Comparison of ENCODE assay signal across 3 cellular contexts in genomic region chr20:6044102-6044501, GRCh38.
TF ChIP-seq lines count a peak whose summit lies in the region.

No MANE protein-coding gene starts in this region.

TF ChIP-seq in SK-N-SH treated with all-trans-retinoic acid at 6 μM for 48 hours, 23 proteins besides CTCF, POLR2A, EP300 and RAD21 (continues in another document):
- TF ChIP-seq CSDC2 (CRISPR knock-in tag; IDR thresholded peaks at IDR 0.05) (no peak), ESRRG (CRISPR knock-in tag; IDR thresholded peaks at IDR 0.05) (no peak), ISL1 (CRISPR knock-in tag; IDR thresholded peaks at IDR 0.05) (no peak), ARNTL (CRISPR knock-in tag; IDR thresholded peaks at IDR 0.05; ENCODE audit: borderline replicate concordance, low read depth) (no peak), ZC3H10 (CRISPR knock-in tag; IDR thresholded peaks at IDR 0.05) (no peak), ZFP30 (CRISPR knock-in tag; IDR thresholded peaks at IDR 0.05) (no peak), ZNF70 (CRISPR knock-in tag; IDR thresholded peaks at IDR 0.05) (no peak), OSR1 (CRISPR knock-in tag; IDR thresholded peaks at IDR 0.05) (no peak), BACH2 (CRISPR knock-in tag; IDR thresholded peaks at IDR 0.05; ENCODE audit: borderline replicate concordance) (no peak), TCF4 (CRISPR knock-in tag; IDR thresholded peaks at IDR 0.05; ENCODE audit: borderline replicate concordance) (no peak), RARB (CRISPR knock-in tag; IDR thresholded peaks at IDR 0.05) (no peak), PATZ1 (CRISPR knock-in tag; IDR thresholded peaks at IDR 0.05; ENCODE audit: borderline replicate concordance) (no peak), TOX (CRISPR knock-in tag; IDR thresholded peaks at IDR 0.05; ENCODE audit: borderline replicate concordance) (no peak), PPARA (CRISPR knock-in tag; IDR thresholded peaks at IDR 0.05; ENCODE audit: borderline replicate concordance) (no peak), CSRNP3 (CRISPR knock-in tag; IDR thresholded peaks at IDR 0.05) (no peak)

TF ChIP-seq in SK-N-SH, 30 proteins besides CTCF, POLR2A, EP300 and RAD21:
- TF ChIP-seq PBX3 (IDR thresholded peaks at IDR 0.05) (no peak), GABPA (IDR thresholded peaks at IDR 0.05; ENCODE audit: low read depth) (no peak), MXI1 (IDR thresholded peaks at IDR 0.05; ENCODE audit: low read depth, low read length) (no peak), SIN3A (IDR thresholded peaks at IDR 0.05; ENCODE audit: borderline replicate concordance, low read depth, low read length) (no peak), EZH2phosphoT487 (IDR thresholded peaks at IDR 0.05; ENCODE audit: borderline replicate concordance, low read depth) (no peak), CHD2 (IDR thresholded peaks at IDR 0.05; ENCODE audit: low read length, partially characterized antibody) (no peak), RCOR1 (IDR thresholded peaks at IDR 0.05; ENCODE audit: low read length) (no peak), YY1 (IDR thresholded peaks at IDR 0.05; ENCODE audit: low read depth) (no peak), FOSL2 (IDR thresholded peaks at IDR 0.05; ENCODE audit: borderline replicate concordance, low read depth) (no peak), RXRA (IDR thresholded peaks at IDR 0.05; ENCODE audit: borderline replicate concordance, low read depth) (no peak), RFX5 (IDR thresholded peaks at IDR 0.05; ENCODE audit: low read length) (no peak), MAX (IDR thresholded peaks at IDR 0.05; ENCODE audit: low read depth) (no peak), POLR2AphosphoS5 (IDR thresholded peaks at IDR 0.05; ENCODE audit: low read depth, low read length) (no peak), TCF12 (IDR thresholded peaks at IDR 0.05) (no peak), ELF1 (IDR thresholded peaks at IDR 0.05) (no peak), JUND (IDR thresholded peaks at IDR 0.05) (no peak), SMC3 (IDR thresholded peaks at IDR 0.05; ENCODE audit: low read depth, low read length) (no peak), REST (IDR thresholded peaks at IDR 0.05; ENCODE audit: low read depth, low read length) (no peak), TAF1 (IDR thresholded peaks at IDR 0.05; ENCODE audit: borderline replicate concordance, low read depth, low read length) (no peak), MEF2A (IDR thresholded peaks at IDR 0.05; ENCODE audit: borderline replicate concordance, low read depth) (no peak)

TF ChIP-seq in H1, 55 proteins besides CTCF, POLR2A, EP300 and RAD21:
- TF ChIP-seq YY1 (IDR thresholded peaks at IDR 0.05; ENCODE audit: low read depth, low read length) (peak; percentile 44; the same call in 1 of the 2 replicates), SIX5 (IDR thresholded peaks at IDR 0.05; ENCODE audit: low read depth, low read length) (peak; percentile 35), GTF2F1 (IDR thresholded peaks at IDR 0.05; ENCODE audit: borderline replicate concordance, low read depth, low read length) (no peak)
